In the genomic region with DNA sequence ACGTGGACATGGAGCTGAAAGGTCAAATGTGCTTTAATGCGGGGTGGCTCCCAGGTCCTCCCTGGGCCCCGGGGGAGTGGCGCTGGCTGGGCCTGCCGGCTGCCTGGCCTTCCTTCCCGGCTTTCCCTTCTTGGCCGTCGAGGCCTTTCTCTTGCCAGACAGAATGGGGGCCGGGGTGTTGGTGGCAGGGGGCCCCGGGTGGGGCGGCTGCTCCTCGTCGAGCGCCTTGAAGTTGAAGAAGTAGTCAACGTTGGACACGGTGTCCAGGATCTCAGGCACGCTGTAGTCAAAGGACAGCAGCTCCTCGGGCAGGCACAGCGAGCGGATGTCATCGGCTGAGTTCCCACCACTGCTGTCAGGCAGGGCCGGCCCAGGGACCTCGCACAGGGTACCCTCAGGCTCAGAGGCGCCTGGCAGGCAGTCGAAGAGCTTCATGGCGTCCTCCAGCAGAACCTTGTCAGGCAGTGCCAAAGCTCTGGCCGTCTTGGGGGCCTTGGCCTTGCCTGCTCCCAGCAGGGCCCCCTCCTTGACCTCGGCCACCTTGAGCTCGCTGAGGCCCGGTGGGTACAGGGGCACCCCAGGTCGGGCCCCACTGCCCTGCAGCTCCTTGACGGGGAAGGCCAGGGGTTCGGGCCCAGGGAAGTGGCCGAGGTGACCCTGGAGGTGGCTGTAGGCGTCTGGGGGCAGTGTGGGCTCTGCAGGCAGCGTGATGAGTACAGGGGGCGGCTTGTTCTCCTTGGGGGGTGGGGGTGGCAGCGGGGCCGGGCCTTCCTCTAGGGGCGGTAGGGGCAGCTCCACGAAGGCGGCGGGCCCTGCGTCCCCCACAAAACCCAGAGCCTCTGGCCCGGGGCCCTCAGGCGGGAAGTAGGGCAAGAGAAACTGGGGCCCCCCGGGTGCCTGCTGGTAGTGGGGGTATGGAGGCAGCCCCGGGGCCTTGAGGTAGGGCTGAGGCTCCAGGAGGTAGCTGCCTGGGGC, we compare ENCODE assay signal across 1 cellular context.
TF ChIP-seq lines count a peak whose summit lies in the region.

No MANE protein-coding gene starts in this region.

TF ChIP-seq in GM23338, 12 proteins besides CTCF, POLR2A, EP300 and RAD21 (continued from another document):
- TF ChIP-seq ZNF462 (CRISPR knock-in tag; IDR thresholded peaks at IDR 0.05) = no peak
- TF ChIP-seq STAT1 (IDR thresholded peaks at IDR 0.05; ENCODE audit: unreplicated experiment) = no peak
- no peak for TF ChIP-seq NANOG (IDR thresholded peaks at IDR 0.05; ENCODE audit: borderline replicate concordance)
